Comparison of ENCODE assay signal across 13 cellular contexts in the genomic region with DNA sequence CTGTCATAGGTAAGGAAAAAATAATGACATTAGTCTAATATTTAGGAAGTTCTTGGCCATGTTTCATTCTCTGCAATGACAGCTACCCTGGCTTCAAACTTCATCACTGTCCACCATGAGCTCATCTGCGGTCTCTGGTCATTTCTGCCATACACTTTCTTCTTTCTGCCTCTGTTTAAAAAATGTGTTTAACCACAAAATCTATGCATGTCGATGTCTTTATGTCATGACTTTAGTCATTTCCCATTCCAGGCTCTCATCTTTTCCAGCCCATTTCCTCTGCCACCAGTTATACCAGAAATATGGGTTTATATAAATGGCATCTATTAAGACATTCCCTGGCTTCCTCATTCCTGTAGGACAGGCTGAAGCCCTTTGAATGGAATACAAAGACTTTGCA.
DNase-seq lines count a peak whose midpoint lies in the region; ATAC-seq and TF ChIP-seq lines count a peak whose summit lies in the region.
"Had no signal": no experiment of that assay in that cellular context is flagged by ENCODE, and none has a peak within 500 bp of the region (broad histone marks: within the 10 kb centered on the region; RNA-seq: fewer than 3 reads in every experiment).

No MANE protein-coding gene starts in this region.

- no peak overlapping the region for H3K4me3 ChIP-seq in AG04450 (ENCODE audit: low read depth, low read length)
- no peak overlapping the region for H3K4me3 ChIP-seq in adipocyte (ENCODE audit: low read length)
- H3K4me3 ChIP-seq: lung had no signal

- H3K27ac ChIP-seq in AG04450 (ENCODE audit: low read depth, low read length) = no peak overlapping the region
- H3K27ac ChIP-seq: C4-2B, parathyroid adenoma had no signal

- TF ChIP-seq CTCF in AG04450 (IDR thresholded peaks at IDR 0.05; ENCODE audit: low read depth, low read length) = no peak

- DNase-seq in AG04450 (ENCODE audit: low read depth, low spot score) (peak; percentile 39), HCEC 1CT (peak; percentile 89), adipocyte (ENCODE audit: low read depth) (peak; percentile 45), glomerular visceral epithelial cell (ENCODE audit: extremely low spot score) (peak; percentile 91), NCI-H510A (lab: John Stamatoyannopoulos, UW) (no peak), NCI-H446 (lab: John Stamatoyannopoulos, UW) (no peak)
- DNase-seq: NCI-H69; stimulated activated CD4-positive, alpha-beta T cell treated with anti-CD3 and anti-CD28 coated beads, Interleukin-4, amount 100 ng/mL, for 24 hours had no signal

- peaks cover under 1% of the 10 kb centered on the region for H3K4me1 ChIP-seq in adipocyte (ENCODE audit: control insufficient read depth, insufficient read depth, low read length)
- H3K4me1 ChIP-seq: parathyroid adenoma had no signal

- H3K9ac ChIP-seq in adipocyte (ENCODE audit: low read length) = no peak overlapping the region
- H3K9ac ChIP-seq: parathyroid adenoma had no signal

- CTCF ChIA-PET in AG04450 (lab: Charles Lee) = interaction anchor here (1.7 kb wide), 1 partner anchor 67 kb away, joined by 3 read pairs; no protein-coding TSS in a partner anchor

- H3K9me3 ChIP-seq in AG04450 (ENCODE audit: control insufficient read depth, insufficient read depth, low read length) (no peaks in the 10 kb centered on the region), adipocyte (ENCODE audit: control insufficient read depth, low read length) (no peaks in the 10 kb centered on the region)

- ATAC-seq in GM19467 (IDR thresholded peaks at IDR 0.05; ENCODE audit: unreplicated experiment) (no peak), GM21529 (IDR thresholded peaks at IDR 0.05; ENCODE audit: unreplicated experiment) (no peak)

- H3K27me3 ChIP-seq in AG04450 (ENCODE audit: control insufficient read depth, insufficient read depth, low read length) (no peaks in the 10 kb centered on the region), adipocyte (replicated peaks; ENCODE audit: control insufficient read depth, insufficient read depth, low read length) (no peaks in the 10 kb centered on the region)

- POLR2A ChIA-PET in AG04450 (lab: Yijun Ruan, JAX) = no interaction called here

- no peaks in the 10 kb centered on the region for H3K36me3 ChIP-seq in adipocyte (ENCODE audit: control insufficient read depth, insufficient read depth, low read length, severe bottlenecking)

Comparison
In these comparisons a context has a peak if more than half of its experiments do, and no peak if none do; other contexts are left out.
1. DNase-seq: peak in AG04450 (single experiment), HCEC 1CT (single experiment), adipocyte (single experiment) and glomerular visceral epithelial cell (single experiment); none in NCI-H510A (single experiment) and NCI-H446 (0 of 2).